ENCODE assay signal across 1 cellular context in the genomic region with DNA sequence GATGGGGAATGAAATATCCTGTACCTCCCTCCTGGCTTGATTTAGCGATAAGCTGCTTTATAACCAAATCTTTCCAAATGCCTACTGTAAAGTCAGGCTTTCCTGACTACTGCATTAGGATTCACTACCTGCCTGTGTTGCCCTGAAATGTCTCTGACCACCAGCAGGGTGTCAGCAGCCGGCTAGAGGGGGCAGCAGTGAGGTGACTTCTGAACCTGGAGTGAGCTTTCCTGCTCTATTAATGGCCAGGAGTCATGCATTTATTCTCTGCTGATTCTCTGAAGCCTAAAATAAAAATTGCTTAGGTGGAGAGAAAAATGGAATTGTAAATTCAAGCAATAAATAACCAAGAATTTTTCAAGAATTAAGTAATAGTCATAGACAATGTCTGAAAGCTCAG.
TF ChIP-seq lines count a peak whose summit lies in the region.

No MANE protein-coding gene starts in this region.

TF ChIP-seq in liver, 16 proteins besides CTCF, POLR2A, EP300 and RAD21 (continued from another document):
- TF ChIP-seq, protein P1, sequence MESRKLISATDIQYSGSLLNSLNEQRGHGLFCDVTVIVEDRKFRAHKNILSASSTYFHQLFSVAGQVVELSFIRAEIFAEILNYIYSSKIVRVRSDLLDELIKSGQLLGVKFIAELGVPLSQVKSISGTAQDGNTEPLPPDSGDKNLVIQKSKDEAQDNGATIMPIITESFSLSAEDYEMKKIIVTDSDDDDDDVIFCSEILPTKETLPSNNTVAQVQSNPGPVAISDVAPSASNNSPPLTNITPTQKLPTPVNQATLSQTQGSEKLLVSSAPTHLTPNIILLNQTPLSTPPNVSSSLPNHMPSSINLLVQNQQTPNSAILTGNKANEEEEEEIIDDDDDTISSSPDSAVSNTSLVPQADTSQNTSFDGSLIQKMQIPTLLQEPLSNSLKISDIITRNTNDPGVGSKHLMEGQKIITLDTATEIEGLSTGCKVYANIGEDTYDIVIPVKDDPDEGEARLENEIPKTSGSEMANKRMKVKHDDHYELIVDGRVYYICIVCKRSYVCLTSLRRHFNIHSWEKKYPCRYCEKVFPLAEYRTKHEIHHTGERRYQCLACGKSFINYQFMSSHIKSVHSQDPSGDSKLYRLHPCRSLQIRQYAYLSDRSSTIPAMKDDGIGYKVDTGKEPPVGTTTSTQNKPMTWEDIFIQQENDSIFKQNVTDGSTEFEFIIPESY (IDR thresholded peaks at IDR 0.05) = no peak
- TF ChIP-seq TAF1 (conservative IDR thresholded peaks at IDR 0.05) (no peak), NR2F2 (IDR thresholded peaks at IDR 0.05) (no peak)
